Comparison of ENCODE assay signal across 20 cellular contexts in the genomic region with DNA sequence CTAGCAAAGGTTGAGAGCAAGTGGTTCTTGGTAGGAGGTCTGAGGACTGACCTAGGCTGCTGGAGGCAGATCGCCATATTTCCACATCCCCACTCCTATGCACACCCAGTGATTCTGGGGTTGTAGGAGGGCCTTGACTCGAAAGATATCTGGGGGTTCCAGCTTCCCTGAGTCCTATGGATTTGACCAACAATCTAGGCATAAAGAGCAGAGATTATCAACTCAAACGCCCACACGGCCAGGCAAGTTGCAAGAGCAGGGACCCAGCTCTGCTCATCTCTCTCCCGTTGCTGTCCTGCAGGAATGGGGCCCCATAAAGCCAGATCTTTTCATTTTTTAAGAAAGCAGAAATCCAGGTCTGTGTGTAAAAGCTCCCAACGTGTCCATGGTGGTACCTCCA.
A peak's percentile ranks its signal among the peaks of the same experiment; 100 is the strongest.
DNase-seq lines count a peak whose midpoint lies in the region; ATAC-seq, FAIRE-seq and TF ChIP-seq lines count a peak whose summit lies in the region.
"Had no signal": no experiment of that assay in that cellular context is flagged by ENCODE, and none has a peak within 500 bp of the region (broad histone marks: within the 10 kb centered on the region; RNA-seq: fewer than 3 reads in every experiment).

No MANE protein-coding gene starts in this region.

- H4K20me1 ChIP-seq in DND-41 (ENCODE audit: insufficient read depth, low read length): no peaks in the 10 kb centered on the region

- TF ChIP-seq CTCF in DND-41 (IDR thresholded peaks at IDR 0.05; ENCODE audit: borderline replicate concordance, extremely low read depth, low read length, poor library complexity, severe bottlenecking) (no peak), esophagus muscularis mucosa (IDR thresholded peaks at IDR 0.05) (no peak), sigmoid colon (IDR thresholded peaks at IDR 0.05) (no peak), pancreas (IDR thresholded peaks at IDR 0.05) (no peak)

- FAIRE-seq in pancreas (lab: Jason Lieb, UNC): no peak
- FAIRE-seq: GM18507 had no signal

- DNase-seq in DND-41 (no peak), esophagus muscularis mucosa (ENCODE audit: extremely low spot score) (no peak), sigmoid colon (no peak), pancreas (no peak), UCSD-AML1 (lab: John Stamatoyannopoulos, UW; ENCODE audit: unreplicated experiment) (no peak), NCI-H1694 treated with DMSO at 0.1 percent for 48 hours (lab: John Stamatoyannopoulos, UW) (no peak)
- DNase-seq: activated B cell treated with CpG ODN at 0.5 μM for 24 hours; activated CD8-positive, alpha-beta memory T cell treated with anti-CD3 and anti-CD28 coated beads, Interleukin-2, amount 50 U/mL, for 48 hours; DMS 273 treated with DMSO at 0.1 percent for 48 hours; H7; Karpas-422; NCI-H1417 treated with DMSO at 0.1 percent for 48 hours; stimulated activated CD4-positive, alpha-beta T cell treated with anti-CD3 and anti-CD28 coated beads, Interleukin-2, amount 100 ng/mL, for 24 hours had no signal

- H3K4me3 ChIP-seq in DND-41 (ENCODE audit: low read depth in 1 of 2, low read length in 2 of 2): no peak overlapping the region
- H3K4me3 ChIP-seq in esophagus muscularis mucosa: no peak overlapping the region
- no peak overlapping the region for H3K4me3 ChIP-seq in sigmoid colon
- H3K4me3 ChIP-seq in pancreas: no peak overlapping the region
- H3K4me3 ChIP-seq: adrenal gland, BLaER1, lung, neural progenitor cell, tibial nerve had no signal

- no peaks in the 10 kb centered on the region for H3K27me3 ChIP-seq in DND-41 (ENCODE audit: insufficient read depth, low read length, poor library complexity)
- no peaks in the 10 kb centered on the region for H3K27me3 ChIP-seq in esophagus muscularis mucosa
- H3K27me3 ChIP-seq in sigmoid colon: no peaks in the 10 kb centered on the region
- no peaks in the 10 kb centered on the region for H3K27me3 ChIP-seq in pancreas
- H3K27me3 ChIP-seq: adrenal gland, BLaER1, neural progenitor cell, tibial nerve had no signal

- intact Hi-C loops in esophagus muscularis mucosa (cut with DNase I): no loop called here
- intact Hi-C loops in sigmoid colon (cut with DNase I): loop anchor here (5.0 kb wide), 1 partner anchor 96 kb away; a partner anchor contains a TSS
- intact Hi-C loops in pancreas (cut with DNase I): no loop called here

- no peak overlapping the region for H3K4me2 ChIP-seq in DND-41 (ENCODE audit: insufficient read depth, low read length)
- H3K4me2 ChIP-seq: BLaER1, neural progenitor cell had no signal

- ATAC-seq in DND-41 (ENCODE audit: insufficient read depth, low read depth) (no peak), pancreas (no peak)

- no peak overlapping the region for H3K9ac ChIP-seq in DND-41 (ENCODE audit: low read depth, low read length)
- H3K9ac ChIP-seq: BLaER1, neural progenitor cell had no signal

- no peak overlapping the region for H2AFZ ChIP-seq in DND-41 (ENCODE audit: low read depth, low read length)
- H2AFZ ChIP-seq: neural progenitor cell had no signal

- no peaks in the 10 kb centered on the region for H3K79me2 ChIP-seq in DND-41 (ENCODE audit: insufficient read depth, low read length)

- 85% methylated on average over 6 of the region's 6 CpGs for WGBS in esophagus muscularis mucosa
- 92% methylated on average over 6 of the region's 6 CpGs for WGBS in sigmoid colon, 2 donors
- WGBS in pancreas, 2 donors: 85 to 91% methylated on average over 6 of the region's 6 CpGs

- peaks cover 6% of the 10 kb centered on the region for H3K36me3 ChIP-seq in DND-41 (ENCODE audit: insufficient read depth, low read length)
- H3K36me3 ChIP-seq in KOPT-K1 (ENCODE audit: insufficient read depth, low read length): peaks cover 3% of the 10 kb centered on the region; the same call in 1 of the 2 replicates
- H3K36me3 ChIP-seq in esophagus muscularis mucosa: peaks cover 0 to 5% (median 3%) of the 10 kb centered on the region in 4 donors
- peaks cover 0 to 3% (median 2%) of the 10 kb centered on the region in 4 donors for H3K36me3 ChIP-seq in sigmoid colon
- H3K36me3 ChIP-seq in pancreas: peaks cover 0 to 3% (median 0%) of the 10 kb centered on the region in 3 donors
- H3K36me3 ChIP-seq: adrenal gland, neural progenitor cell had no signal

- TF ChIP-seq POLR2A in esophagus muscularis mucosa (IDR thresholded peaks at IDR 0.05; ENCODE audit: low read depth) (no peak), sigmoid colon (IDR thresholded peaks at IDR 0.05) (no peak)

- H3K9me3 ChIP-seq in DND-41 (ENCODE audit: insufficient read depth, low read length, severe bottlenecking): no peaks in the 10 kb centered on the region
- peaks cover 5% of the 10 kb centered on the region for H3K9me3 ChIP-seq in KOPT-K1 (ENCODE audit: insufficient read depth, low read length, poor library complexity, severe bottlenecking)
- no peaks in the 10 kb centered on the region for H3K9me3 ChIP-seq in esophagus muscularis mucosa
- no peaks in the 10 kb centered on the region for H3K9me3 ChIP-seq in sigmoid colon
- no peaks in the 10 kb centered on the region for H3K9me3 ChIP-seq in pancreas
- H3K9me3 ChIP-seq: adrenal gland, tibial nerve had no signal

- TF ChIP-seq EP300 in esophagus muscularis mucosa (IDR thresholded peaks at IDR 0.05) (no peak), sigmoid colon (IDR thresholded peaks at IDR 0.05) (no peak)

- peak overlapping the region; percentile 52; the same call in 1 of the 2 replicates for H3K27ac ChIP-seq in DND-41 (ENCODE audit: low read length)
- H3K27ac ChIP-seq in KOPT-K1 (ENCODE audit: low read depth, low read length, poor library complexity, severe bottlenecking): peak overlapping the region; percentile 24
- peak overlapping the region; percentile 71 to 79 (median 77) for H3K27ac ChIP-seq in esophagus muscularis mucosa (replicated peaks in 1 of 4)
- H3K27ac ChIP-seq in sigmoid colon: peak overlapping the region; percentile 65 to 77 (median 72)
- no peak overlapping the region for H3K27ac ChIP-seq in pancreas
- H3K27ac ChIP-seq: BLaER1, neural progenitor cell had no signal

- peaks cover 31% of the 10 kb centered on the region for H3K4me1 ChIP-seq in DND-41 (ENCODE audit: insufficient read depth, low read length)
- peaks cover 23 to 75% (median 63%) of the 10 kb centered on the region in 4 donors for H3K4me1 ChIP-seq in esophagus muscularis mucosa
- H3K4me1 ChIP-seq in sigmoid colon: peaks cover 0 to 49% (median 45%) of the 10 kb centered on the region in 4 donors
- no peaks in the 10 kb centered on the region for H3K4me1 ChIP-seq in pancreas

Comparison
In these comparisons a context has a peak if more than half of its experiments do, and no peak if none do; other contexts are left out.
1. H3K27ac ChIP-seq: peak in DND-41 (single experiment), KOPT-K1 (single experiment), esophagus muscularis mucosa (4 of 4) and sigmoid colon (4 of 4); none in pancreas (0 of 4).